39 cellular contexts compared by ENCODE assay signal in genomic region chr14:54632452-54632851, GRCh38.
"Had no signal": no experiment of that assay in that cellular context is flagged by ENCODE, and none has a peak within 500 bp of the region (broad histone marks: within the 10 kb centered on the region; RNA-seq: fewer than 3 reads in every experiment).

No MANE protein-coding gene starts in this region.

- ATAC-seq: activated naive CD4-positive, alpha-beta T cell treated with anti-CD3 and anti-CD28 coated beads, Interleukin-2, amount 50 U/mL, for 72 hours; activated naive CD8-positive, alpha-beta T cell treated with anti-CD3 and anti-CD28 coated beads, Interleukin-2, amount 50 U/mL, for 24 hours; activated T-cell treated with anti-CD3 and anti-CD28 coated beads, Interleukin-2, amount 50 U/mL, for 4 hours; activated T-cell treated with anti-CD3 and anti-CD28 coated beads, Interleukin-2, amount 50 U/mL, for 72 hours; activated T-helper 17 cell treated with anti-CD3 and anti-CD28 coated beads, Interleukin-2, amount 50 U/mL, for 72 hours; body of pancreas had no signal

- H3K36me3 Mint-ChIP-seq: activated naive CD4-positive, alpha-beta T cell treated with anti-CD3 and anti-CD28 coated beads, Interleukin-2, amount 50 U/mL, for 24 hours; activated naive CD8-positive, alpha-beta T cell had no signal

- H3K27me3 Mint-ChIP-seq: activated naive CD4-positive, alpha-beta T cell treated with anti-CD3 and anti-CD28 coated beads, Interleukin-2, amount 50 U/mL, for 24 hours; activated naive CD8-positive, alpha-beta T cell; activated naive CD8-positive, alpha-beta T cell treated with anti-CD3 and anti-CD28 coated beads for 36 hours; activated naive CD8-positive, alpha-beta T cell treated with anti-CD3 and anti-CD28 coated beads, Interleukin-2, amount 10 ng/mL, durations not matched to agents 7 days and 5 days; activated naive CD8-positive, alpha-beta T cell treated with anti-CD3 and anti-CD28 coated beads, Interleukin-2, amount 50 U/mL, for 24 hours; activated T-cell treated with anti-CD3 and anti-CD28 coated beads, Interleukin-2, amount 50 U/mL, for 24 hours; activated T-helper 17 cell treated with anti-CD3 and anti-CD28 coated beads, Interleukin-2, amount 50 U/mL, for 72 hours; brain had no signal

- H3K27ac Mint-ChIP-seq: activated naive CD4-positive, alpha-beta T cell treated with anti-CD3 and anti-CD28 coated beads for 36 hours; activated naive CD4-positive, alpha-beta T cell treated with anti-CD3 and anti-CD28 coated beads, Interleukin-2, amount 10 ng/mL, durations not matched to agents 7 days and 5 days; activated naive CD4-positive, alpha-beta T cell treated with anti-CD3 and anti-CD28 coated beads, Interleukin-2, amount 50 U/mL, for 72 hours; activated naive CD8-positive, alpha-beta T cell; activated naive CD8-positive, alpha-beta T cell treated with anti-CD3 and anti-CD28 coated beads for 36 hours; activated naive CD8-positive, alpha-beta T cell treated with anti-CD3 and anti-CD28 coated beads, Interleukin-2, amount 10 ng/mL, durations not matched to agents 7 days and 5 days; activated naive CD8-positive, alpha-beta T cell treated with anti-CD3 and anti-CD28 coated beads, Interleukin-2, amount 50 U/mL, for 24 hours; activated T-cell treated with anti-CD3 and anti-CD28 coated beads, Interleukin-2, amount 50 U/mL, for 24 hours; activated T-cell treated with anti-CD3 and anti-CD28 coated beads, Interleukin-2, amount 50 U/mL, for 72 hours; activated T-helper 1 cell treated with anti-CD3 and anti-CD28 coated beads, Interleukin-12 subunit alpha, Interleukin-12 subunit beta, Interleukin-2, Interleukin-4 antibody, amounts not matched to agents 30 ng/mL and 10 ng/mL and 1 ng/mL, durations not matched to agents 14 hours and 24 hours and 36 hours; activated T-helper 17 cell treated with anti-CD3 and anti-CD28 coated beads, Interleukin-2, amount 50 U/mL, for 72 hours; activated T-helper 2 cell treated with anti-CD3 and anti-CD28 coated beads, Interferon-gamma antibody, Interleukin-2, Interleukin-4, amounts not matched to agents 10 μg/mL and 5 μg/mL and 100 μg/mL, durations not matched to agents 14 hours and 24 hours and 36 hours had no signal

- FAIRE-seq: bronchial epithelial cell, colon had no signal

- H3K9me3 ChIP-seq: ascending aorta, body of pancreas, breast epithelium had no signal

- H3K4me3 Mint-ChIP-seq: activated naive CD4-positive, alpha-beta T cell treated with anti-CD3 and anti-CD28 coated beads for 36 hours; activated naive CD4-positive, alpha-beta T cell treated with anti-CD3 and anti-CD28 coated beads, Interleukin-2, amount 10 ng/mL, durations not matched to agents 7 days and 5 days; activated naive CD4-positive, alpha-beta T cell treated with anti-CD3 and anti-CD28 coated beads, Interleukin-2, amount 50 U/mL, for 24 hours; activated naive CD8-positive, alpha-beta T cell; activated naive CD8-positive, alpha-beta T cell treated with anti-CD3 and anti-CD28 coated beads for 36 hours; activated naive CD8-positive, alpha-beta T cell treated with anti-CD3 and anti-CD28 coated beads, Interleukin-2, amount 10 ng/mL, durations not matched to agents 7 days and 5 days; activated naive CD8-positive, alpha-beta T cell treated with anti-CD3 and anti-CD28 coated beads, Interleukin-2, amount 50 U/mL, for 24 hours; activated T-cell treated with anti-CD3 and anti-CD28 coated beads, Interleukin-2, amount 50 U/mL, for 24 hours; activated T-cell treated with anti-CD3 and anti-CD28 coated beads, Interleukin-2, amount 50 U/mL, for 4 hours; activated T-cell treated with anti-CD3 and anti-CD28 coated beads, Interleukin-2, amount 50 U/mL, for 72 hours; activated T-helper 1 cell treated with anti-CD3 and anti-CD28 coated beads, Interleukin-12 subunit alpha, Interleukin-12 subunit beta, Interleukin-2, Interleukin-4 antibody, amounts not matched to agents 30 ng/mL and 10 ng/mL and 1 ng/mL, durations not matched to agents 14 hours and 24 hours and 36 hours; activated T-helper 17 cell treated with anti-CD3 and anti-CD28 coated beads, Interleukin-2, amount 50 U/mL, for 72 hours; brain; central memory CD8-positive, alpha-beta T cell had no signal

- DNase-seq: activated effector memory CD4-positive, alpha-beta T cell treated with anti-CD3 and anti-CD28 coated beads, Interleukin-2, amount 50 U/mL, for 16 hours; activated effector memory CD4-positive, alpha-beta T cell treated with Interleukin-2 at 50 U/mL for 16 hours; activated gamma-delta T cell; activated gamma-delta T cell treated with Interleukin-2 at 50 U/mL for 16 hours; activated naive CD4-positive, alpha-beta T cell; activated naive CD4-positive, alpha-beta T cell treated with anti-CD3 and anti-CD28 coated beads for 36 hours; activated naive CD4-positive, alpha-beta T cell treated with anti-CD3 and anti-CD28 coated beads, Interleukin-2, amount 10 ng/mL, durations not matched to agents 7 days and 5 days; activated naive CD4-positive, alpha-beta T cell treated with anti-CD3 and anti-CD28 coated beads, Interleukin-2, amount 50 U/mL, for 16 hours; activated naive CD4-positive, alpha-beta T cell treated with Interleukin-2 at 50 U/mL for 16 hours; activated naive CD8-positive, alpha-beta T cell treated with anti-CD3 and anti-CD28 coated beads for 36 hours; activated naive CD8-positive, alpha-beta T cell treated with anti-CD3 and anti-CD28 coated beads, Interleukin-2, amount 10 ng/mL, durations not matched to agents 7 days and 5 days; activated naive CD8-positive, alpha-beta T cell treated with anti-CD3 and anti-CD28 coated beads, Interleukin-2, amount 50 U/mL, for 24 hours; activated T-cell treated with anti-CD3 and anti-CD28 coated beads, Interleukin-2, amount 50 U/mL, for 24 hours; activated T-cell treated with anti-CD3 and anti-CD28 coated beads, Interleukin-2, amount 50 U/mL, for 4 hours; activated T-cell treated with anti-CD3 and anti-CD28 coated beads, Interleukin-2, amount 50 U/mL, for 48 hours; activated T-cell treated with anti-CD3 and anti-CD28 coated beads, Interleukin-2, amount 50 U/mL, for 72 hours; adrenal gland; amniotic stem cell; amygdala; anterior cingulate cortex; aorta; body of pancreas; brain microvascular endothelial cell; caudate nucleus; central memory CD4-positive, alpha-beta T cell; cerebellar nuclear complex had no signal

- H3K27ac ChIP-seq: adrenal gland, ascending aorta, body of pancreas, brain microvascular endothelial cell, breast epithelium, cardiac muscle cell had no signal

- H3K27me3 ChIP-seq: adrenal gland, ascending aorta, body of pancreas, brain microvascular endothelial cell, breast epithelium, cardiac muscle cell had no signal

- H3K4me3 ChIP-seq: adrenal gland, ascending aorta, body of pancreas, breast epithelium, cardiac muscle cell had no signal

- H3K36me3 ChIP-seq: adrenal gland, ascending aorta, brain microvascular endothelial cell, breast epithelium, cardiac muscle cell had no signal

- H3K4me1 ChIP-seq: body of pancreas, breast epithelium had no signal

- H3K9me3 Mint-ChIP-seq: activated naive CD4-positive, alpha-beta T cell treated with anti-CD3 and anti-CD28 coated beads, Interleukin-2, amount 50 U/mL, for 24 hours; activated T-cell treated with anti-CD3 and anti-CD28 coated beads, Interleukin-2, amount 50 U/mL, for 24 hours; activated T-helper 17 cell treated with anti-CD3 and anti-CD28 coated beads, Interleukin-2, amount 50 U/mL, for 72 hours had no signal
